In the genomic region with DNA sequence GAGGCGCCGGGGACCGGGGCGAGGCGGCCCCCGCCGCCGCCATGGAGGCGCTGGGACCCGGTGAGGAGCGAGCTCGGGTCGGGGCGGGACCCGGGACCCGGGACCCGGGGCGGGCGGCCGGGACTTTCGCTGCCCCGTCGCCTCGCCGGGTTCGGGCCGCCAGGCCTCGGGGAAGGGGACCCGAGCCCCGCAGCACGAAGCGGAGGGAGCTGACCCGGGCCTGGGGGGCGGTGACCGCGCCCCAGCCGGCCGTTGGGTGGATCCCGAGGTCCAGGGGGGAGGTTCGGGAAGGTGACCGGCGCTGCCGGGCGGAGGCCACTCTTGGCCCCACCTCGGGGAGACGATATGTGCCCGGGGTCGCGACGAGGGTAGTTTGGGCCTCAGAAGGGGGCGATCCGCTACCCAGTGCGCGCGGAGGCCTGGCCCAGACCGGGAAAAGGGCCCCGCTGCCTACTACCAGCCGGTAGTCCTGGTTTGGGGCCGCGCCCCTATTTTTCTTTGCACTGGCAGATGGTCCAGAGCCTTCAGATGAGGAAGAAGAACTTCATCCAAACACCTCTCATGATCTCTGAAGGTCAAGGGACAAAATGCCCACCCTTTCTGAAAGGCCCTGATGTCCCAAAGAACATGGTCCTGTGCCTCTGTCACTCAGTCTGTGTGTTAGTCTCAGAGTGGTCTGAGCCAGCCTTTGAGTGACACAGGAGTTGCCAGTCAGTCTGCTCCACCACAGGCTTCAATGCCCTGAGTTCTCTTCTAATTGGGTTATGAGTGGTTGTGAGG, we compare ENCODE assay signal across 7 cellular contexts. TPM values are rescaled to one million over a fixed set of nuclear protein-coding genes. Genes with fewer than 3 reads are reported as not detected.
DNase-seq lines count a peak whose midpoint lies in the region; ATAC-seq and TF ChIP-seq lines count a peak whose summit lies in the region.

No MANE protein-coding gene starts in this region.

- no peaks in the 10 kb centered on the region for H3K79me2 ChIP-seq in mesendoderm (ENCODE audit: control insufficient read depth, insufficient read depth, low read length)

- intact Hi-C loops in IMR-90 (cut with micrococcal nuclease): no loop called here

- H4K8ac ChIP-seq in IMR-90 (ENCODE audit: low read depth in 2 of 2, low read length in 2 of 2) (peak overlapping the region; percentile 33 to 64), mesendoderm (ENCODE audit: low read depth, low read length) (peak overlapping the region; percentile 84)

- peak overlapping the region; percentile 100 for H2AFZ ChIP-seq in IMR-90 (replicated peaks; ENCODE audit: low read length, poor library complexity)

- peak overlapping the region; percentile 68 for H3K4me3 ChIP-seq in GM12865 (ENCODE audit: low read depth, low read length)
- H3K4me3 ChIP-seq in IMR-90 (ENCODE audit: insufficient read depth, low read depth, low read length): peak overlapping the region; percentile 88
- H3K4me3 ChIP-seq in mesendoderm (ENCODE audit: low read length): peak overlapping the region; percentile 73

- H3K23ac ChIP-seq in IMR-90 (ENCODE audit: low read depth, low read length) (peak overlapping the region; percentile 90), mesendoderm (ENCODE audit: low read length) (no peak overlapping the region)

- H2BK5ac ChIP-seq in IMR-90 (ENCODE audit: low read depth, low read length, poor library complexity, severe bottlenecking): peak overlapping the region; percentile 70
- H2BK5ac ChIP-seq in mesendoderm (ENCODE audit: low read length): no peak overlapping the region

- peaks cover 5% of the 10 kb centered on the region for H3K36me3 Mint-ChIP-seq in activated CD4-positive, alpha-beta memory T cell treated with anti-CD3 and anti-CD28 coated beads, Interleukin-2, amount 10 ng/mL, durations not matched to agents 7 days and 5 days (ENCODE audit: low read depth)

- ATAC-seq in IMR-90 (ENCODE audit: low read depth): peak; percentile 60

- H3K27me3 ChIP-seq in IMR-90 (ENCODE audit: control insufficient read depth, insufficient read depth, low read length) (no peaks in the 10 kb centered on the region), mesendoderm (ENCODE audit: insufficient read depth, low read length, poor library complexity) (no peaks in the 10 kb centered on the region)

- peak overlapping the region; percentile 1 for H2BK120ac ChIP-seq in IMR-90 (ENCODE audit: low read depth, low read length)
- H2BK120ac ChIP-seq in mesendoderm (ENCODE audit: low read depth, low read length): peak overlapping the region; percentile 90

- CTCF ChIA-PET in IMR-90 (lab: Yijun Ruan, JAX): interaction anchor here (0.6 to 1.4 kb wide), 2 partner anchors 11 to 473 kb away, joined by 3 read pairs; no protein-coding TSS in a partner anchor
- CTCF ChIA-PET in activated CD4-positive, alpha-beta memory T cell treated with anti-CD3 and anti-CD28 coated beads, Interleukin-2, amount 10 ng/mL, durations not matched to agents 7 days and 5 days (lab: Charles Lee): interaction anchor here (1.6 kb wide), 1 partner anchor 12 kb away, joined by 3 read pairs; no protein-coding TSS in a partner anchor

- peak overlapping the region; percentile 97 for H2AK9ac ChIP-seq in IMR-90 (replicated peaks; ENCODE audit: low read depth, low read length, poor library complexity)

- POLR2A ChIA-PET in IMR-90 (lab: Charles Lee; ENCODE audit: unreplicated experiment): no interaction called here
- POLR2A ChIA-PET in activated CD4-positive, alpha-beta memory T cell treated with anti-CD3 and anti-CD28 coated beads, Interleukin-2, amount 10 ng/mL, durations not matched to agents 7 days and 5 days (lab: Charles Lee): interaction anchor here (1.0 to 3.8 kb wide), 4 partner anchors 13 to 251 kb away, joined by 3 to 23 read pairs (median 4); a partner anchor contains a TSS

- H3K4me1 Mint-ChIP-seq in activated CD4-positive, alpha-beta memory T cell treated with anti-CD3 and anti-CD28 coated beads, Interleukin-2, amount 10 ng/mL, durations not matched to agents 7 days and 5 days: peaks cover 49% of the 10 kb centered on the region

- H3K9ac ChIP-seq in IMR-90 (ENCODE audit: low read depth, low read length) (peak overlapping the region; percentile 97), mesendoderm (ENCODE audit: low read length) (peak overlapping the region; percentile 86)

- peak overlapping the region; percentile 10 for H3K18ac ChIP-seq in IMR-90 (ENCODE audit: low read depth, low read length)
- H3K18ac ChIP-seq in mesendoderm (ENCODE audit: low read length): peak overlapping the region; percentile 98

- H3K27me3 Mint-ChIP-seq in activated CD4-positive, alpha-beta memory T cell treated with anti-CD3 and anti-CD28 coated beads, Interleukin-2, amount 10 ng/mL, durations not matched to agents 7 days and 5 days: no peaks in the 10 kb centered on the region

- H3K56ac ChIP-seq in IMR-90 (ENCODE audit: extremely low read depth, insufficient read depth, low read length) (peak overlapping the region; percentile 57; the same call in 1 of the 2 replicates), mesendoderm (ENCODE audit: low read length) (peak overlapping the region; percentile 92)

- peak overlapping the region; percentile 84 for H3K27ac Mint-ChIP-seq in activated CD4-positive, alpha-beta memory T cell treated with anti-CD3 and anti-CD28 coated beads, Interleukin-2, amount 10 ng/mL, durations not matched to agents 7 days and 5 days

- peaks cover 5% of the 10 kb centered on the region for H3K4me1 ChIP-seq in IMR-90 (ENCODE audit: control insufficient read depth, insufficient read depth, low read length)
- H3K4me1 ChIP-seq in mesendoderm (ENCODE audit: control insufficient read depth, low read depth, low read length): no peaks in the 10 kb centered on the region

- H3K14ac ChIP-seq in IMR-90 (replicated peaks; ENCODE audit: low read depth, low read length): peak overlapping the region; percentile 73

- H3K4me2 ChIP-seq in IMR-90 (ENCODE audit: low read depth, low read length) (peak overlapping the region; percentile 97), mesendoderm (ENCODE audit: low read length) (peak overlapping the region; percentile 58)

- DNase-seq in GM12865 (ENCODE audit: low read depth) (peak; percentile 20), IMR-90 (no peak), epithelial cell of prostate (ENCODE audit: low read depth, low spot score) (no peak), mesendoderm (peak; percentile 50), substantia nigra (lab: John Stamatoyannopoulos, UW) (peak in 31 of 49 donors; percentile 3 to 53 (median 27)), epidermal melanocyte (ENCODE audit: insufficient read length, low spot score) (no peak)
- peak; percentile 29 for DNase-seq in activated CD4-positive, alpha-beta memory T cell treated with anti-CD3 and anti-CD28 coated beads, Interleukin-2, amount 10 ng/mL, durations not matched to agents 7 days and 5 days

- peak overlapping the region; percentile 90 for H3K4me3 Mint-ChIP-seq in activated CD4-positive, alpha-beta memory T cell treated with anti-CD3 and anti-CD28 coated beads, Interleukin-2, amount 10 ng/mL, durations not matched to agents 7 days and 5 days

- H2AK5ac ChIP-seq in IMR-90 (ENCODE audit: low read depth, low read length) (0 out of 2 replicates have a peak overlapping the region, but pooled peaks have one; percentile 10), mesendoderm (ENCODE audit: low read length) (no peak overlapping the region)

- H2BK20ac ChIP-seq in IMR-90 (ENCODE audit: low read depth, low read length): no peak overlapping the region

- TF ChIP-seq RAD21 in IMR-90 (IDR thresholded peaks at IDR 0.05; ENCODE audit: low read length): no peak

- WGBS in IMR-90 (ENCODE audit: extremely low coverage in 2 of 2, insufficient read length in 1 of 2), 2 experiments: 0% methylated on average over 13 of the region's 60 CpGs; no CpG with 5 or more reads in 1 of the 2 experiments
- WGBS in mesendoderm (ENCODE audit: extremely low coverage, insufficient coverage, low lambda C conversion rate): no CpG with 5 or more reads among the region's 60 CpGs

- peaks cover 16 to 32% of the 10 kb centered on the region in 2 experiments for H3K79me1 ChIP-seq in IMR-90 (ENCODE audit: low read depth in 1 of 2, low read length in 2 of 2)
- H3K79me1 ChIP-seq in mesendoderm (ENCODE audit: low read length): peaks cover 2% of the 10 kb centered on the region

- in situ Hi-C loops in IMR-90 (cut with MboI; ENCODE audit: low sequenced_read_pairs): no loop called here

- H3K36me3 ChIP-seq in IMR-90 (ENCODE audit: control insufficient read depth, insufficient read depth, low read length): 0 out of 2 replicates have a peak, but pooled peaks cover 2% of the 10 kb centered on the region
- no peaks in the 10 kb centered on the region for H3K36me3 ChIP-seq in mesendoderm (ENCODE audit: control insufficient read depth, insufficient read depth, low read length)

- H3K9me1 ChIP-seq in IMR-90 (ENCODE audit: insufficient read depth, low read length): peaks cover 6% of the 10 kb centered on the region

- H2BK15ac ChIP-seq in IMR-90 (ENCODE audit: low read depth, low read length): no peak overlapping the region
- H2BK15ac ChIP-seq in mesendoderm (replicated peaks; ENCODE audit: low read depth): no peak overlapping the region

- no peak for TF ChIP-seq POLR2A in IMR-90 (IDR thresholded peaks at IDR 0.05; ENCODE audit: low read depth, low read length)

- no peaks in the 10 kb centered on the region for H3K9me3 ChIP-seq in IMR-90 (ENCODE audit: control insufficient read depth, insufficient read depth, low read length)

- TF ChIP-seq CTCF in GM12865 (IDR thresholded peaks at IDR 0.05; ENCODE audit: insufficient read depth, low read depth, low read length, missing control alignments) (no peak), IMR-90 (conservative IDR thresholded peaks at IDR 0.05; ENCODE audit: low read depth, low read length) (no peak)

- peak overlapping the region; percentile 79 for H3K27ac ChIP-seq in IMR-90 (ENCODE audit: insufficient read depth, low read length)
- peak overlapping the region; percentile 40 for H3K27ac ChIP-seq in epithelial cell of prostate
- H3K27ac ChIP-seq in mesendoderm (ENCODE audit: low read depth, low read length): peak overlapping the region; percentile 75
- H3K27ac ChIP-seq in substantia nigra (ENCODE audit: low read depth, low read length, poor library complexity, severe bottlenecking): peak overlapping the region; percentile 73

- H4K91ac ChIP-seq in IMR-90 (ENCODE audit: insufficient read depth, low read depth, low read length): peak overlapping the region; percentile 34

- no peaks in the 10 kb centered on the region for H3K9me3 Mint-ChIP-seq in activated CD4-positive, alpha-beta memory T cell treated with anti-CD3 and anti-CD28 coated beads, Interleukin-2, amount 10 ng/mL, durations not matched to agents 7 days and 5 days

- H4K5ac ChIP-seq in IMR-90 (ENCODE audit: low read depth, low read length) (peak overlapping the region; percentile 46), mesendoderm (ENCODE audit: low read length) (no peak overlapping the region)

- BruUV-seq in IMR-90 (replicated peaks; lab: Mats Ljungman, UMichigan): no TSS peak

- H3K4ac ChIP-seq in IMR-90 (ENCODE audit: low read depth, low read length) (peak overlapping the region; percentile 59), mesendoderm (ENCODE audit: low read depth, low read length) (peak overlapping the region; percentile 88)

- dilution Hi-C loops in IMR-90 (cut with HindIII; ENCODE audit: low sequenced_read_pairs, unreplicated experiment): no loop called here

- no peaks in the 10 kb centered on the region for H4K20me1 ChIP-seq in IMR-90 (ENCODE audit: insufficient read depth, low read length)

RNA-seq across cellular contexts. Expression of a gene that starts 0.8 kb away (rescaled TPM):
- 8.2 and 8.6 TPM in 2 replicates for total RNA-seq in IMR-90 (2012; rRNA removed)
- polyA plus RNA-seq in IMR-90 (2012; rRNA removed): 4.8 and 9.2 TPM in 2 replicates
- polyA plus RNA-seq in IMR-90 (2012; cell fraction: cytosol; rRNA removed): 1.4 and 1.5 TPM in 2 replicates
- polyA plus RNA-seq in IMR-90 (2012; cell fraction: nucleus; rRNA removed; ENCODE audit: low replicate concordance): 8.4 and 19.6 TPM in 2 replicates
- 10 to 100 TPM; 16.5 to 20.9 TPM for total RNA-seq in activated CD4-positive, alpha-beta memory T cell treated with anti-CD3 and anti-CD28 coated beads, Interleukin-2, amount 10 ng/mL, durations not matched to agents 7 days and 5 days
- polyA plus RNA-seq in mesendoderm (2013, experiment 1 of 2): 4.7 TPM
- polyA plus RNA-seq in mesendoderm (2013, experiment 2 of 2): 4.9 TPM

RNA-seq across cellular contexts. Expression of a gene that starts 38.8 kb away (rescaled TPM):
- total RNA-seq in IMR-90 (2012; rRNA removed): 14.3 and 14.4 TPM in 2 replicates
- polyA plus RNA-seq in IMR-90 (2012; rRNA removed): 4.9 and 6.2 TPM in 2 replicates
- polyA plus RNA-seq in IMR-90 (2012; cell fraction: cytosol; rRNA removed): 1.1 and 1.7 TPM in 2 replicates
- 0.59 and 3.8 TPM in 2 replicates for polyA plus RNA-seq in IMR-90 (2012; cell fraction: nucleus; rRNA removed; ENCODE audit: low replicate concordance)
- total RNA-seq in activated CD4-positive, alpha-beta memory T cell treated with anti-CD3 and anti-CD28 coated beads, Interleukin-2, amount 10 ng/mL, durations not matched to agents 7 days and 5 days: 10 to 100 TPM; 53.5 to 56.7 TPM
- polyA plus RNA-seq in mesendoderm (2013, experiment 1 of 2): 34.1 TPM
- polyA plus RNA-seq in mesendoderm (2013, experiment 2 of 2): 33.7 TPM

Comparison
In these comparisons a context has a peak if more than half of its experiments do, and no peak if none do; other contexts are left out.
1. DNase-seq: peak in GM12865 (single experiment), activated CD4-positive, alpha-beta memory T cell treated with anti-CD3 and anti-CD28 coated beads, Interleukin-2, amount 10 ng/mL, durations not matched to agents 7 days and 5 days (single experiment), mesendoderm (single experiment) and substantia nigra (31 of 49); none in IMR-90 (single experiment), epithelial cell of prostate (single experiment) and epidermal melanocyte (single experiment).
2. Peak in every context shown above with its lines, with median percentiles within 50 percentile points of each other: H3K4me3 ChIP-seq and H3K27ac ChIP-seq.